ENCODE assay signal across 11 cellular contexts in the genomic region with DNA sequence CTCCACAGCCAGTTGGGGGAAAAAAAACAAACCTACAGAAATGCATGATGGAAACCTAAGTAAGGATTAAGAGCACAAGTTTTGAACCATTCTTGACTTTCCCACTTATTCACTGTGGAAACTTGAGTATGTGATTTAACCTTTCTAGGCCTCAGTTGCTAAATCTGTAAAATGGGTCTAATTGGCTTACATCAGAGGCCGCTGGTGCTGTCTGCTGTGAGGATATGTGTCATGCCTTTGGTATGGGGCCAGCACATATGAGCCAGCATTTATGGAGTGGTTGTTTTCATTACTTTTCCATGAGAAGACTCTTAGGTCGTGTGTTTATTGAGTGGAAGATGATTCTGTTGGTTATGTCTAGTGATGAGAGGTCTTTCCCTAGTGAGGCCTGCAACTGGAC.
A peak's percentile ranks its signal among the peaks of the same experiment; 100 is the strongest.
DNase-seq lines count a peak whose midpoint lies in the region; ATAC-seq, FAIRE-seq and TF ChIP-seq lines count a peak whose summit lies in the region.
"Had no signal": no experiment of that assay in that cellular context is flagged by ENCODE, and none has a peak within 500 bp of the region (broad histone marks: within the 10 kb centered on the region; RNA-seq: fewer than 3 reads in every experiment).

No MANE protein-coding gene starts in this region.

- H2BK5ac ChIP-seq in trophoblast cell (ENCODE audit: low read depth, low read length, poor library complexity) (no peak overlapping the region), neuronal stem cell (ENCODE audit: low read length) (no peak overlapping the region)

- H3K27ac ChIP-seq in Panc1 (ENCODE audit: low read length): no peak overlapping the region
- H3K27ac ChIP-seq in endothelial cell of umbilical vein (ENCODE audit: insufficient read depth, low read depth, low read length): peak overlapping the region; percentile 13
- H3K27ac ChIP-seq in trophoblast cell (ENCODE audit: low read depth, low read length): no peak overlapping the region
- no peak overlapping the region for H3K27ac ChIP-seq in neuronal stem cell (replicated peaks; ENCODE audit: low read length)
- H3K27ac ChIP-seq: parathyroid adenoma, testis had no signal

- no peaks in the 10 kb centered on the region for H3K36me3 ChIP-seq in Panc1 (ENCODE audit: control insufficient read depth, insufficient read depth, low read length)
- peaks cover 0 to 3% of the 10 kb centered on the region in 2 experiments for H3K36me3 ChIP-seq in endothelial cell of umbilical vein (ENCODE audit: control insufficient read depth in 2 of 2, extremely low read depth in 1 of 2, insufficient read depth in 2 of 2, low read length in 2 of 2)
- H3K36me3 ChIP-seq in trophoblast cell (ENCODE audit: control insufficient read depth in 1 of 2, insufficient read depth in 2 of 2, low read length in 2 of 2): peaks cover 0 to 5% of the 10 kb centered on the region in 2 experiments
- H3K36me3 ChIP-seq in neuronal stem cell (replicated peaks in 1 of 2; ENCODE audit: control insufficient read depth in 2 of 2, insufficient read depth in 2 of 2, low read length in 2 of 2): peaks cover 16 to 51% of the 10 kb centered on the region in 2 donors

- TF ChIP-seq POLR2A in endothelial cell of umbilical vein (IDR thresholded peaks at IDR 0.05; ENCODE audit: low read depth, low read length): no peak

- H3K4me1 ChIP-seq in Panc1 (ENCODE audit: control insufficient read depth, insufficient read depth, low read length) (no peaks in the 10 kb centered on the region), endothelial cell of umbilical vein (ENCODE audit: control insufficient read depth, extremely low read depth, insufficient read depth, low read length) (no peaks in the 10 kb centered on the region), trophoblast cell (ENCODE audit: control insufficient read depth in 1 of 2, insufficient read depth in 2 of 2, low read length in 2 of 2) (peaks cover 3% of the 10 kb centered on the region in 2 experiments), neuronal stem cell (ENCODE audit: control insufficient read depth in 2 of 2, insufficient read depth in 1 of 2, low read depth in 1 of 2, low read length in 2 of 2) (peaks cover 9 to 10% of the 10 kb centered on the region in 2 donors)

- H2BK120ac ChIP-seq in trophoblast cell (ENCODE audit: insufficient read depth, low read length, poor library complexity) (no peak overlapping the region), neuronal stem cell (ENCODE audit: low read depth, low read length) (no peak overlapping the region)

- no peaks in the 10 kb centered on the region for H3K9me1 ChIP-seq in endothelial cell of umbilical vein (replicated peaks; ENCODE audit: control insufficient read depth, extremely low read depth, insufficient read depth, low read length)

- H2BK15ac ChIP-seq in neuronal stem cell (ENCODE audit: low read length): no peak overlapping the region

- H2AK5ac ChIP-seq in trophoblast cell (ENCODE audit: low read length) (no peak overlapping the region), neuronal stem cell (ENCODE audit: low read depth, low read length) (no peak overlapping the region)

- H2AFZ ChIP-seq in endothelial cell of umbilical vein (ENCODE audit: low read depth, low read length): no peak overlapping the region
- no peak overlapping the region for H2AFZ ChIP-seq in trophoblast cell (ENCODE audit: insufficient read depth, low read length, poor library complexity)
- no peak overlapping the region for H2AFZ ChIP-seq in neuronal stem cell (ENCODE audit: low read length)
- H2AFZ ChIP-seq: parathyroid adenoma had no signal

- H3K4me3 ChIP-seq in Panc1 (ENCODE audit: low read depth in 2 of 2, low read length in 2 of 2): no peak overlapping the region
- H3K4me3 ChIP-seq in endothelial cell of umbilical vein (replicated peaks in 1 of 3; ENCODE audit: insufficient read depth in 1 of 3, low read depth in 1 of 3, low read length in 3 of 3): no peak overlapping the region
- H3K4me3 ChIP-seq in trophoblast cell (ENCODE audit: low read depth, low read length): no peak overlapping the region
- H3K4me3 ChIP-seq in neuronal stem cell (ENCODE audit: low read length in 2 of 2): no peak overlapping the region
- H3K4me3 ChIP-seq: testis had no signal

- no CpG with 5 or more reads among the region's 2 CpGs for WGBS in trophoblast cell (ENCODE audit: extremely low coverage, insufficient coverage, insufficient read length)
- WGBS in neuronal stem cell (ENCODE audit: extremely low coverage in 2 of 2, insufficient read length in 2 of 2, insufficient replicate concordance in 1 of 2), 2 donors: no CpG with 5 or more reads among the region's 2 CpGs

- H3K27me3 ChIP-seq in Panc1 (ENCODE audit: control insufficient read depth, insufficient read depth, low read length): no peaks in the 10 kb centered on the region
- H3K27me3 ChIP-seq in endothelial cell of umbilical vein (ENCODE audit: control insufficient read depth in 2 of 2, insufficient read depth in 2 of 2, low read length in 2 of 2): no peaks in the 10 kb centered on the region
- no peaks in the 10 kb centered on the region for H3K27me3 ChIP-seq in trophoblast cell (ENCODE audit: insufficient read depth, low read length)
- no peaks in the 10 kb centered on the region for H3K27me3 ChIP-seq in neuronal stem cell (ENCODE audit: control insufficient read depth in 3 of 3, insufficient read depth in 3 of 3, low read depth in 1 of 3, low read length in 3 of 3)
- H3K27me3 ChIP-seq: testis had no signal

- H3K9ac ChIP-seq in endothelial cell of umbilical vein (replicated peaks; ENCODE audit: extremely low read depth, insufficient read depth, low read length) (no peak overlapping the region), trophoblast cell (ENCODE audit: low read length) (no peak overlapping the region), neuronal stem cell (ENCODE audit: low read depth, low read length, poor library complexity) (no peak overlapping the region)
- H3K9ac ChIP-seq: parathyroid adenoma had no signal

- no peaks in the 10 kb centered on the region for H4K20me1 ChIP-seq in endothelial cell of umbilical vein (replicated peaks; ENCODE audit: control insufficient read depth, extremely low read depth, insufficient read depth, low read length)

- in situ Hi-C loops in Panc1 (cut with HindIII; ENCODE audit: low pct_unique_long_range_greater_than_20kb, low sequenced_read_pairs): no loop called here

- intact Hi-C loops in Panc1 (cut with micrococcal nuclease; ENCODE audit: unreplicated experiment): no loop called here
- intact Hi-C loops in endothelial cell of umbilical vein (cut with micrococcal nuclease): no loop called here

- no peak overlapping the region for H3K18ac ChIP-seq in trophoblast cell (ENCODE audit: low read length)
- H3K18ac ChIP-seq in neuronal stem cell (ENCODE audit: low read length): no peak overlapping the region

- H4K8ac ChIP-seq in trophoblast cell (ENCODE audit: low read depth, low read length): no peak overlapping the region
- H4K8ac ChIP-seq in neuronal stem cell (ENCODE audit: low read depth, low read length): no peak overlapping the region

- POLR2A ChIA-PET in Panc1 (lab: Charles Lee): interaction anchor here (0.7 kb wide), 1 partner anchor 375 kb away, joined by 3 read pairs; no protein-coding TSS in a partner anchor
- POLR2A ChIA-PET in endothelial cell of umbilical vein (lab: Charles Lee): no interaction called here

- dilution Hi-C loops in endothelial cell of umbilical vein (cut with MboI; ENCODE audit: extremely low pct_ligation_motif_present, low sequenced_read_pairs): no loop called here

- no peak overlapping the region for H4K91ac ChIP-seq in trophoblast cell (ENCODE audit: low read depth, low read length)
- no peak overlapping the region for H4K91ac ChIP-seq in neuronal stem cell (ENCODE audit: low read depth, low read length, poor library complexity)

- BruUV-seq in Panc1 (replicated peaks; lab: Mats Ljungman, UMichigan): no TSS peak
- no TSS peak for BruUV-seq in endothelial cell of umbilical vein (replicated peaks; lab: Mats Ljungman, UMichigan)

- H3K23ac ChIP-seq in trophoblast cell (ENCODE audit: low read length) (no peak overlapping the region), neuronal stem cell (ENCODE audit: low read depth, low read length, poor library complexity) (no peak overlapping the region)

- TF ChIP-seq CTCF in Panc1 (IDR thresholded peaks at IDR 0.05) (no peak), endothelial cell of umbilical vein (IDR thresholded peaks at IDR 0.05; ENCODE audit: extremely low read depth in 1 of 2, insufficient read depth in 1 of 2, low read depth in 1 of 2, low read length in 2 of 2) (no peak)

- H3K9me3 ChIP-seq in Panc1 (ENCODE audit: control insufficient read depth, insufficient read depth, low read depth, low read length) (no peaks in the 10 kb centered on the region), endothelial cell of umbilical vein (replicated peaks; ENCODE audit: control insufficient read depth, insufficient read depth, low read length) (no peaks in the 10 kb centered on the region), trophoblast cell (ENCODE audit: insufficient read depth, low read depth, low read length) (no peaks in the 10 kb centered on the region), neuronal stem cell (replicated peaks in 1 of 2; ENCODE audit: control insufficient read depth in 2 of 2, insufficient read depth in 1 of 2, low read depth in 1 of 2, low read length in 2 of 2) (peaks cover 0 to 2% of the 10 kb centered on the region in 2 donors)
- H3K9me3 ChIP-seq: testis had no signal

- H3K4ac ChIP-seq in trophoblast cell (ENCODE audit: low read depth, low read length) (no peak overlapping the region), neuronal stem cell (ENCODE audit: low read length) (no peak overlapping the region)

- peak; percentile 68 for FAIRE-seq in endothelial cell of umbilical vein (lab: Jason Lieb, UNC)

- ATAC-seq in Panc1: no peak
- no peak for ATAC-seq in HG03457 (IDR thresholded peaks at IDR 0.05; ENCODE audit: unreplicated experiment)

- H3K79me1 ChIP-seq in trophoblast cell (ENCODE audit: low read length): no peaks in the 10 kb centered on the region
- no peaks in the 10 kb centered on the region for H3K79me1 ChIP-seq in neuronal stem cell (ENCODE audit: low read depth, low read length)

- DNase-seq in EL (peak; percentile 84), Panc1 (ENCODE audit: low read depth, low spot score) (peak; percentile 17), endothelial cell of umbilical vein (ENCODE audit: low read depth, low spot score) (peak; percentile 79), trophoblast cell (peak; percentile 51 to 86), neuronal stem cell (ENCODE audit: low spot score) (no peak), globus pallidus (ENCODE audit: low spot score) (no peak), NCI-H1436 (lab: John Stamatoyannopoulos, UW) (no peak)
- DNase-seq: NCI-H510A treated with DMSO at 0.1 percent for 48 hours, testis had no signal

- H3K14ac ChIP-seq in trophoblast cell (ENCODE audit: low read length) (no peak overlapping the region), neuronal stem cell (ENCODE audit: low read length) (no peak overlapping the region)

- H3K4me2 ChIP-seq in endothelial cell of umbilical vein (ENCODE audit: insufficient read depth, low read length) (no peak overlapping the region), trophoblast cell (ENCODE audit: low read length) (no peak overlapping the region), neuronal stem cell (ENCODE audit: insufficient read depth, low read length, poor library complexity, severe bottlenecking) (no peak overlapping the region)

- H4K12ac ChIP-seq in trophoblast cell (ENCODE audit: low read depth, low read length): no peak overlapping the region

- no peak overlapping the region for H2BK12ac ChIP-seq in trophoblast cell (ENCODE audit: low read length)
- no peak overlapping the region for H2BK12ac ChIP-seq in neuronal stem cell (ENCODE audit: low read length)

- CTCF ChIA-PET in Panc1 (lab: Charles Lee): no interaction called here
- CTCF ChIA-PET in endothelial cell of umbilical vein (lab: Charles Lee): interaction anchor here (1.6 kb wide), 1 partner anchor 104 kb away, joined by 5 read pairs; no protein-coding TSS in a partner anchor

- H3K79me2 ChIP-seq in endothelial cell of umbilical vein (ENCODE audit: control insufficient read depth, insufficient read depth, low read length) (no peaks in the 10 kb centered on the region), trophoblast cell (ENCODE audit: control insufficient read depth, insufficient read depth, low read length, poor library complexity) (no peaks in the 10 kb centered on the region)
- H3K79me2 ChIP-seq: parathyroid adenoma had no signal

Comparison
In these comparisons a context has a peak if more than half of its experiments do, and no peak if none do; other contexts are left out.
1. DNase-seq: peak in EL (single experiment), Panc1 (single experiment), endothelial cell of umbilical vein (single experiment) and trophoblast cell (2 of 2); none in neuronal stem cell (single experiment), globus pallidus (single experiment) and NCI-H1436 (single experiment).